Comparison of ENCODE assay signal across 1 cellular context in genomic region chr10:80201592-80202256, GRCh38.
TF ChIP-seq lines count a peak whose summit lies in the region.

No MANE protein-coding gene starts in this region.

TF ChIP-seq in IMR-90, 13 proteins besides CTCF, POLR2A, EP300 and RAD21 (continued from another document):
- no peak for TF ChIP-seq MAZ (IDR thresholded peaks at IDR 0.05; ENCODE audit: borderline replicate concordance, low read depth, low read length)
- TF ChIP-seq CHD1 (IDR thresholded peaks at IDR 0.05; ENCODE audit: low read depth, low read length), result no peak
- TF ChIP-seq SMC3 (IDR thresholded peaks at IDR 0.05; ENCODE audit: low read depth, low read length), result no peak
- TF ChIP-seq MAFK (IDR thresholded peaks at IDR 0.05; ENCODE audit: low read depth, low read length), result no peak
- TF ChIP-seq BHLHE40 (IDR thresholded peaks at IDR 0.05; ENCODE audit: low read depth, low read length), result no peak
- no peak for TF ChIP-seq CEBPB (IDR thresholded peaks at IDR 0.05; ENCODE audit: low read depth, low read length)
TF ChIP-seq in IMR-90: peak in this region for 0.
